ENCODE assay signal across 8 cellular contexts in the genomic region with DNA sequence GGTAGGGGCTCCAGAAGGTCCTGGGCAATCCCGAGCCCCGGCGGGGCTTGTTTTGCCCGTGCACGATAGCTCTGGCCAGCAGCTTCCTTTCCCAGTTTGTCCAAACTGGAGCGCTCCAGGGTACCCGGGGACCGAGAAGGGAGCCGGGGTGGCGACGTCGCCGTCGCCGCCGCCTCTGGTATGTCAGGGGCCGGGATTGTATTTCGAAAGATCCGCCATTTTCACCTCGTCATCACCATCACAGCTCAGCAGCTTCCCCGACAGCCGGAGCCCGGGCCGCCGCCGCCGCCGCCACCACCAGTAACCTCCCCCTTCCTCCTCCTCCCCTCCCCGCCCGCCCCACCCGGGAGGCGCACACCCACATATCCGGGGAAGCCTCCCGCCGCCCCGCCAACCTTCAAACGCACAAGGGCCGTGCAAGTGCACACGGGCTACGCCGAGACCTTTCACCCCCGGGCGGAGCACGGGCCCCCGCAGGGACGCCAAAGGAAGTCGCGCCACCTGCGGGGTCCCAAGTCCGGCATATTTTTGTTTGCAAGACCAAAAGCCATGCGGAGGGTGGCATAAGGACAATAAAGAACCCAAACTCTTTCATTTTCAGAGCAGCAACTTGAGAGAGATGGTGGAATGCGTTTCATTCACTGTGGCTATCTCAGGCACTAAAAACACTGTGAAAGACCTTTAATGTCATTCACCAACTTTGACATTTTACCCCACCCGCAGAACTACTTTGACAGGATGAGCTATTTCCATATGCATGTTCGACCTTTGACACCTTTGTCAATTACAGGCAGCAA. TPM values are rescaled to one million over a fixed set of nuclear protein-coding genes. Genes with fewer than 3 reads are reported as not detected.
DNase-seq lines count a peak whose midpoint lies in the region; ATAC-seq and TF ChIP-seq lines count a peak whose summit lies in the region.

A gene (minus strand): TSS at position 302 of the 797 bp plus-strand sequence. CDS start 25,979 bp downstream, outside the sequence.

- no peaks in the 10 kb centered on the region for H3K9me3 ChIP-seq in transverse colon

- peaks cover 52 to 70% (median 65%) of the 10 kb centered on the region in 3 donors for H3K4me1 Mint-ChIP-seq in T-cell
- H3K4me1 Mint-ChIP-seq in activated naive CD8-positive, alpha-beta T cell treated with anti-CD3 and anti-CD28 coated beads, Interleukin-2, amount 50 U/mL, for 24 hours, result peaks cover 54% of the 10 kb centered on the region

- peak within 1 kb of the TSS; percentile 96 to 99 (median 98) for H3K4me3 Mint-ChIP-seq in T-cell
- H3K4me3 Mint-ChIP-seq in activated naive CD8-positive, alpha-beta T cell treated with anti-CD3 and anti-CD28 coated beads, Interleukin-2, amount 50 U/mL, for 24 hours, result peak within 1 kb of the TSS; percentile 99

- 0% methylated on average over 2 to 33 of the region's 54 CpGs for WGBS in transverse colon (ENCODE audit: low coverage in 1 of 2), 2 donors

- H3K4me3 ChIP-seq in LNCaP clone FGC (ENCODE audit: low read depth, low read length) (peak within 1 kb of the TSS; percentile 63), transverse colon (peak within 1 kb of the TSS; percentile 91 to 97 (median 93))

- intact Hi-C loops in cardiac septum (cut with DNase I), result loop anchor here (2.0 to 10.0 kb wide), 4 partner anchors 120 to 726 kb away; a partner anchor contains a TSS
- intact Hi-C loops in transverse colon (cut with DNase I; ENCODE audit: low total_unique reads), result loop anchor here (5.0 kb wide), 1 partner anchor 108 kb away; a partner anchor contains a TSS

- peak; percentile 40 for TF ChIP-seq POLR2A in transverse colon (IDR thresholded peaks at IDR 0.05)

- TF ChIP-seq EP300 in transverse colon (IDR thresholded peaks at IDR 0.05; ENCODE audit: low read depth), result no peak

- no peaks in the 10 kb centered on the region for H3K9me3 Mint-ChIP-seq in T-cell
- H3K9me3 Mint-ChIP-seq in activated naive CD8-positive, alpha-beta T cell treated with anti-CD3 and anti-CD28 coated beads, Interleukin-2, amount 50 U/mL, for 24 hours, result no peaks in the 10 kb centered on the region

- ATAC-seq in GM21786 (IDR thresholded peaks at IDR 0.05; ENCODE audit: unreplicated experiment), result peak; percentile 43
- ATAC-seq in T-cell (replicated peaks in 1 of 4), result peak; percentile 63 to 68 (median 64)
- ATAC-seq in activated naive CD8-positive, alpha-beta T cell treated with anti-CD3 and anti-CD28 coated beads, Interleukin-2, amount 50 U/mL, for 24 hours, result peak; percentile 44

- peak within 1 kb of the TSS; percentile 95 to 98 (median 97) for H3K27ac ChIP-seq in transverse colon

- no peaks in the 10 kb centered on the region for H3K36me3 Mint-ChIP-seq in T-cell
- peaks cover 1% of the 10 kb centered on the region for H3K36me3 Mint-ChIP-seq in activated naive CD8-positive, alpha-beta T cell treated with anti-CD3 and anti-CD28 coated beads, Interleukin-2, amount 50 U/mL, for 24 hours (ENCODE audit: low read depth)

- H3K27ac Mint-ChIP-seq in T-cell, result peak within 1 kb of the TSS; percentile 96
- peak within 1 kb of the TSS; percentile 89 for H3K27ac Mint-ChIP-seq in activated naive CD8-positive, alpha-beta T cell treated with anti-CD3 and anti-CD28 coated beads, Interleukin-2, amount 50 U/mL, for 24 hours

- H3K36me3 ChIP-seq in transverse colon, result no peaks in the 10 kb centered on the region

- DNase-seq in EH (ENCODE audit: low read depth) (peak; percentile 88), LNCaP clone FGC (ENCODE audit: low read depth) (no peak), T-cell (peak; percentile 65 to 93 (median 87)), cardiac septum (ENCODE audit: low spot score) (peak; percentile 90), pons (ENCODE audit: low spot score) (peak; percentile 52), transverse colon (peak; percentile 88)
- DNase-seq in activated naive CD8-positive, alpha-beta T cell treated with anti-CD3 and anti-CD28 coated beads, Interleukin-2, amount 50 U/mL, for 24 hours, result peak; percentile 83

- in situ Hi-C loops in transverse colon (cut with MboI; ENCODE audit: low pct_ligation_motif_present in 1 of 4, low pct_unique_long_range_greater_than_20kb in 1 of 4, low sequenced_read_pairs in 3 of 4), result loop anchor here in 1 of 4 donors (10.0 kb wide), 1 partner anchor 116 kb away; a partner anchor contains a TSS

- CTCF ChIA-PET in T-cell (lab: Charles Lee), result interaction anchor here (0.6 to 2.9 kb wide), 12 partner anchors 18 to 607 kb away, joined by 3 to 29 read pairs (median 6); a partner anchor contains a TSS

- POLR2A ChIA-PET in T-cell (lab: Charles Lee), result interaction anchor here (0.5 to 2.8 kb wide), 19 partner anchors 15 to 448 kb away, joined by 3 to 28 read pairs (median 4); a partner anchor contains a TSS

- peaks cover 18 to 38% (median 32%) of the 10 kb centered on the region in 4 donors for H3K4me1 ChIP-seq in transverse colon

- H3K27me3 Mint-ChIP-seq in T-cell, result no peaks in the 10 kb centered on the region
- no peaks in the 10 kb centered on the region for H3K27me3 Mint-ChIP-seq in activated naive CD8-positive, alpha-beta T cell treated with anti-CD3 and anti-CD28 coated beads, Interleukin-2, amount 50 U/mL, for 24 hours

- H3K27me3 ChIP-seq in transverse colon, result no peaks in the 10 kb centered on the region

- TF ChIP-seq CTCF in LNCaP clone FGC (IDR thresholded peaks at IDR 0.05; ENCODE audit: control insufficient read depth, extremely low read depth, insufficient read depth) (no peak), transverse colon (IDR thresholded peaks at IDR 0.05) (peak in 1 of 5 experiments; percentile 0)

RNA-seq across cellular contexts. Expression of the gene that starts here (rescaled TPM):
- total RNA-seq in T-cell (10 to 100 TPM; 15.1 to 17.9 (median 16.8) TPM), cardiac septum (7.4 TPM), transverse colon (10 to 100 TPM in 2 of 4 donors, 1 to 10 TPM in 2; 4.8 to 18.2 (median 9.2) TPM)
